ENCODE assay signal across 9 cellular contexts in the genomic region with DNA sequence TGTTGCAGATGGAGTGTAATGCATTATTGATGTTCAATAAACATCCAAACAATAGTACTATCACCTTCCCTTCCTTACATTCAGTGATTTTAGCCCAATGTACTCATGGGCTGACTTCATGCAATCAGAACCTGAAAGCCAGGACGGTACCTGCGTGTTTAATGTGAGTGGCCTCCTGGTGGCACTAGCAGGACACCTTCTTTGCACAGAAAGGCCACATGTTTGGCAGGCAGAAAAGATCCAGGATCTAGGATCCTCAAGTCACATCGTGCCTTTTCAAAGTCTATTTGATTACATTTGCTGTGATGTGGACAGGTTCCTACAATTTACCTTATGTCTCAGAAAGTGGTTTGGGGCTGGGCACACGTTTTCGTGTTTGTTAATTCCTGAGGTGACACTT.
DNase-seq lines count a peak whose midpoint lies in the region; ATAC-seq and TF ChIP-seq lines count a peak whose summit lies in the region.
"Had no signal": no experiment of that assay in that cellular context is flagged by ENCODE, and none has a peak within 500 bp of the region (broad histone marks: within the 10 kb centered on the region; RNA-seq: fewer than 3 reads in every experiment).

No MANE protein-coding gene starts in this region.

- peak; percentile 22 for DNase-seq in NOMO-1 treated with DMSO at 0.1 percent for 48 hours (lab: John Stamatoyannopoulos, UW; ENCODE audit: unreplicated experiment)
- DNase-seq in NOMO-1 treated with dmso at 0.1 percent for 144 hours (lab: John Stamatoyannopoulos, UW; ENCODE audit: unreplicated experiment): no peak
- peak; percentile 44 for DNase-seq in NB4 (ENCODE audit: low read depth)
- DNase-seq in renal cortical epithelial cell (ENCODE audit: low read depth): peak; percentile 7
- no peak for DNase-seq in KG1 (lab: John Stamatoyannopoulos, UW)
- no peak for DNase-seq in left cardiac atrium
- DNase-seq: midbrain had no signal

- TF ChIP-seq EP300 in gastroesophageal sphincter (IDR thresholded peaks at IDR 0.05): no peak

- no peak for TF ChIP-seq POLR2A in NB4 (IDR thresholded peaks at IDR 0.05; ENCODE audit: extremely low read depth, insufficient read length)
- TF ChIP-seq POLR2A in gastroesophageal sphincter (IDR thresholded peaks at IDR 0.05): no peak

- ATAC-seq in left cardiac atrium: no peak
- ATAC-seq in gastroesophageal sphincter: no peak

- H3K4me3 Mint-ChIP-seq in brain: no peak overlapping the region

- H3K9me3 Mint-ChIP-seq in brain: peaks cover 0 to 10% (median 0%) of the 10 kb centered on the region in 5 experiments

- 48 to 62% methylated on average over 5 of the region's 5 CpGs for WGBS in gastroesophageal sphincter (ENCODE audit: low coverage in 1 of 2), 2 donors

- H3K4me3 ChIP-seq in NB4 (ENCODE audit: low read depth, low read length) (no peak overlapping the region), gastroesophageal sphincter (no peak overlapping the region)

- no peaks in the 10 kb centered on the region for H3K36me3 Mint-ChIP-seq in brain

- no peaks in the 10 kb centered on the region for H3K36me3 ChIP-seq in gastroesophageal sphincter

- TF ChIP-seq CTCF in NB4 (IDR thresholded peaks at IDR 0.05; ENCODE audit: low read depth, low read length): peak; percentile 3
- peak; percentile 49 for TF ChIP-seq CTCF in brain (conservative IDR thresholded peaks at IDR 0.05)
- peak in 2 of 4 experiments; percentile 8 to 31 for TF ChIP-seq CTCF in gastroesophageal sphincter (IDR thresholded peaks at IDR 0.05)

- peaks cover 12% of the 10 kb centered on the region for H3K27me3 ChIP-seq in gastroesophageal sphincter

- H3K27me3 Mint-ChIP-seq in brain: peaks cover 6% of the 10 kb centered on the region

- H3K9me3 ChIP-seq in gastroesophageal sphincter: no peaks in the 10 kb centered on the region

- H3K4me1 ChIP-seq in gastroesophageal sphincter: peaks cover 0 to 22% (median 3%) of the 10 kb centered on the region in 3 donors

- no peak overlapping the region for H3K27ac ChIP-seq in gastroesophageal sphincter

- H3K27ac Mint-ChIP-seq in brain: peak overlapping the region in 3 of 5 experiments; percentile 15 to 77 (median 48)

- H3K4me1 Mint-ChIP-seq in brain: peaks cover 61% of the 10 kb centered on the region

- intact Hi-C loops in left cardiac atrium (cut with DNase I): loop anchor here (5.0 to 10.0 kb wide), 3 partner anchors 315 to 1407 kb away; no protein-coding TSS in a partner anchor

Comparison
In these comparisons a context has a peak if more than half of its experiments do, and no peak if none do; other contexts are left out.
1. DNase-seq: peak in NOMO-1 treated with DMSO at 0.1 percent for 48 hours (single experiment), NB4 (single experiment) and renal cortical epithelial cell (single experiment); none in NOMO-1 treated with dmso at 0.1 percent for 144 hours (single experiment), KG1 (single experiment) and left cardiac atrium (single experiment).